ENCODE assay signal across 14 cellular contexts in the genomic region with DNA sequence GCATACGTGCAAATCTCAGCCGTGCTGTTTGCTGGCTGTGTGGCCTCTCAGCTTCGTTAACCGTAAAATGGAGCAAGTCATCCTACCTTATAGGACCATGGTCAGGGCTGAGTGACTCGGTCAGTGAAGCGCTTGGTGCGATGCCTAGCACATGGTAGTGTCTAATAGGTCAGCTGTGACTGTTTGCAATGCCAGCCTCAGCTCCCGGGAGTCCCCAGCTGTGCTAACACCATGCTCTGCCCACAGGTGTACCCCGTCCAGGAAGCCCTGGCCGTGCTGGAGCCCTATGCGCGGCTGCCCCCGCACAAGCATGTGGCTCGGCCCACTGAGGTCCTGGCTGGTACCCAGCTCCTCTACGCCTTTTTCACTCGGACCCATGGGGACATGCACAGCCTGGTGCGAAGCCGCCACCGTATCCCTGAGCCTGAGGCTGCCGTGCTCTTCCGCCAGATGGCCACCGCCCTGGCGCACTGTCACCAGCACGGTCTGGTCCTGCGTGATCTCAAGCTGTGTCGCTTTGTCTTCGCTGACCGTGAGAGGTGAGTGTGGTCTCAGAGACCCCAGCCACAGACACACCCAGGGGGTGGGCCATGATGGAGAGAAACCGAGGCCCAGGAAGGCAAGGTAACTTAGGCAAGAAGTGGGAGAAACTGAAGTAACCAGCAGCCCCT. TPM values are rescaled to one million over a fixed set of nuclear protein-coding genes. Genes with fewer than 3 reads are reported as not detected.
DNase-seq lines count a peak whose midpoint lies in the region; TF ChIP-seq lines count a peak whose summit lies in the region.
"Had no signal": no experiment of that assay in that cellular context is flagged by ENCODE, and none has a peak within 500 bp of the region (broad histone marks: within the 10 kb centered on the region; RNA-seq: fewer than 3 reads in every experiment).

No MANE protein-coding gene starts in this region.

- H3K27me3 Mint-ChIP-seq in activated T-cell treated with anti-CD3 and anti-CD28 coated beads, Interleukin-2, amount 50 U/mL, for 24 hours = no peaks in the 10 kb centered on the region
- H3K27me3 Mint-ChIP-seq: CD4-positive, CD25-positive, alpha-beta regulatory T cell had no signal

- H3K27me3 ChIP-seq in spleen (replicated peaks in 1 of 7) = no peaks in the 10 kb centered on the region

- H3K4me1 Mint-ChIP-seq in activated T-cell treated with anti-CD3 and anti-CD28 coated beads, Interleukin-2, amount 50 U/mL, for 24 hours (ENCODE audit: low read depth) = no peaks in the 10 kb centered on the region

- no peak overlapping the region for H3K27ac ChIP-seq in spleen

- TF ChIP-seq CTCF in spleen (IDR thresholded peaks at IDR 0.05 in 8 of 11, conservative IDR thresholded peaks at IDR 0.05 in 3 of 11) = no peak

- in situ Hi-C loops in Caki2 (cut with HindIII; ENCODE audit: low pct_unique_long_range_greater_than_20kb, low sequenced_read_pairs) = no loop called here

- 91 to 96% (median 93%) methylated on average over 27 to 29 of the region's 29 CpGs for WGBS in spleen, 5 donors

- no peaks in the 10 kb centered on the region for H3K4me1 ChIP-seq in spleen

- intact Hi-C loops in spleen (cut with DNase I; ENCODE audit: low total_unique reads) = no loop called here

- H3K36me3 Mint-ChIP-seq in activated T-cell treated with anti-CD3 and anti-CD28 coated beads, Interleukin-2, amount 50 U/mL, for 24 hours (ENCODE audit: low read depth) = peaks cover 98% of the 10 kb centered on the region

- H3K27ac Mint-ChIP-seq in activated T-cell treated with anti-CD3 and anti-CD28 coated beads, Interleukin-2, amount 50 U/mL, for 24 hours = no peak overlapping the region
- H3K27ac Mint-ChIP-seq: CD4-positive, CD25-positive, alpha-beta regulatory T cell had no signal

- TF ChIP-seq POLR2A in spleen (IDR thresholded peaks at IDR 0.05) = no peak

- H3K4me3 Mint-ChIP-seq in activated T-cell treated with anti-CD3 and anti-CD28 coated beads, Interleukin-2, amount 50 U/mL, for 24 hours = no peak overlapping the region
- H3K4me3 Mint-ChIP-seq: CD4-positive, CD25-positive, alpha-beta regulatory T cell had no signal

- no peaks in the 10 kb centered on the region for H3K9me3 ChIP-seq in spleen

- H3K36me3 ChIP-seq in spleen = peaks cover 0 to 99% (median 78%) of the 10 kb centered on the region in 6 donors

- H3K4me3 ChIP-seq in spleen = no peak overlapping the region

- no peaks in the 10 kb centered on the region for H3K9me3 Mint-ChIP-seq in activated T-cell treated with anti-CD3 and anti-CD28 coated beads, Interleukin-2, amount 50 U/mL, for 24 hours
- H3K9me3 Mint-ChIP-seq: CD4-positive, CD25-positive, alpha-beta regulatory T cell had no signal

- DNase-seq in Caki2 (ENCODE audit: low read depth) (peak; percentile 99), RKO (ENCODE audit: low spot score) (peak; percentile 55), left kidney (ENCODE audit: low read depth, low spot score) (peak; percentile 53), spleen (peak; percentile 61), KG1 (lab: John Stamatoyannopoulos, UW) (no peak)
- no peak for DNase-seq in central memory CD4-positive, alpha-beta T cell
- no peak for DNase-seq in activated T-cell treated with anti-CD3 and anti-CD28 coated beads, Interleukin-2, amount 50 U/mL, for 24 hours
- DNase-seq: CD4-positive, CD25-positive, alpha-beta regulatory T cell; GF-D8; KBM-7; NCI-H1092 treated with DMSO at 0.1 percent for 48 hours; NCI-H1694 treated with DMSO at 0.1 percent for 48 hours; NCI-H446; SHP77 had no signal

RNA-seq across cellular contexts. Expression of a gene that starts 10.6 kb away (rescaled TPM):
- 170 and 190 TPM in 2 replicates for total RNA-seq in Caki2 (2014; rRNA removed; shearing (Covaris generic); ENCODE audit: low replicate concordance)
- 10 to 100 TPM in 4 of 7 donors, 1 to 10 TPM in 3; 8.3 to 25.7 (median 12.0) TPM for total RNA-seq in spleen
- 10 to 100 TPM in 2 of 3 donors, 1 to 10 TPM in 1; 5.7 to 11.7 (median 11.6) TPM for polyA plus RNA-seq in spleen

RNA-seq across cellular contexts. Expression of a gene that starts 16.9 kb away (rescaled TPM):
- total RNA-seq in Caki2 (2014; rRNA removed; shearing (Covaris generic); ENCODE audit: low replicate concordance) = 245 and 298 TPM in 2 replicates
- 100 to 1,000 TPM in 4 of 7 donors, 10 to 100 TPM in 3; 90.2 to 124 (median 105) TPM for total RNA-seq in spleen
- polyA plus RNA-seq in spleen = 100 to 1,000 TPM in 1 of 3 donors, 10 to 100 TPM in 2; 78.6 to 152 (median 98.9) TPM

RNA-seq across cellular contexts. Expression of a gene that starts 44.3 kb away (rescaled TPM):
- 0.74 and 5.3 TPM in 2 replicates for total RNA-seq in Caki2 (2014; rRNA removed; shearing (Covaris generic); ENCODE audit: low replicate concordance)
- 10 to 100 TPM; 10.9 to 26.3 (median 18.2) TPM for total RNA-seq in spleen
- 10 to 100 TPM; 10.5 to 13.4 (median 12.8) TPM for polyA plus RNA-seq in spleen

Comparison
In these comparisons a context has a peak if more than half of its experiments do, and no peak if none do; other contexts are left out.
1. DNase-seq: peak in Caki2 (single experiment), RKO (single experiment), left kidney (single experiment) and spleen (single experiment); none in KG1 (single experiment), central memory CD4-positive, alpha-beta T cell (single experiment) and activated T-cell treated with anti-CD3 and anti-CD28 coated beads, Interleukin-2, amount 50 U/mL, for 24 hours (single experiment).